14 cellular contexts compared by ENCODE assay signal in genomic region chr3:58063022-58063421, GRCh38. TPM values are rescaled to one million over a fixed set of nuclear protein-coding genes. Genes with fewer than 3 reads are reported as not detected.
DNase-seq lines count a peak whose midpoint lies in the region; ATAC-seq and TF ChIP-seq lines count a peak whose summit lies in the region.
"Had no signal": no experiment of that assay in that cellular context is flagged by ENCODE, and none has a peak within 500 bp of the region (broad histone marks: within the 10 kb centered on the region; RNA-seq: fewer than 3 reads in every experiment).

No MANE protein-coding gene starts in this region.

- TF ChIP-seq RAD21 in SK-N-SH (IDR thresholded peaks at IDR 0.05; ENCODE audit: low read length), result no peak

- no peaks in the 10 kb centered on the region for H3K9me3 ChIP-seq in BLaER1 treated with 17β-estradiol and CSF1 and Interleukin-3, amounts not matched to agents 10 nM and 100 nM (replicated peaks in 1 of 11)
- no peaks in the 10 kb centered on the region for H3K9me3 ChIP-seq in SK-N-SH
- no peaks in the 10 kb centered on the region for H3K9me3 ChIP-seq in iPS-18c (ENCODE audit: control insufficient read depth, insufficient read depth, low read length)
- H3K9me3 ChIP-seq in CD8-positive, alpha-beta T cell (ENCODE audit: low read length), result no peaks in the 10 kb centered on the region
- H3K9me3 ChIP-seq in WERI-Rb-1 (ENCODE audit: severe bottlenecking), result no peaks in the 10 kb centered on the region
- H3K9me3 ChIP-seq: psoas muscle had no signal

- H3F3A ChIP-seq in SK-N-SH (replicated peaks; ENCODE audit: insufficient read depth), result peaks cover 48% of the 10 kb centered on the region

- H3K79me2 ChIP-seq in SK-N-SH (ENCODE audit: insufficient read depth), result peaks cover 99% of the 10 kb centered on the region

- H3K4me2 ChIP-seq in BLaER1 treated with 17β-estradiol and CSF1 and Interleukin-3, amounts not matched to agents 10 nM and 100 nM, result peak overlapping the region; percentile 6 to 63 (median 44); a peak in 18 of 22 replicates
- peak overlapping the region; percentile 63; the same call in 1 of the 2 replicates for H3K4me2 ChIP-seq in SK-N-SH

- H3K9me3 Mint-ChIP-seq in CD8-positive, alpha-beta T cell, result no peaks in the 10 kb centered on the region

- TF ChIP-seq CTCF in SK-N-SH (IDR thresholded peaks at IDR 0.05) (no peak), WERI-Rb-1 (IDR thresholded peaks at IDR 0.05; ENCODE audit: low read depth, low read length) (no peak)
- TF ChIP-seq CTCF in CD8-positive, alpha-beta T cell (IDR thresholded peaks at IDR 0.05), result no peak

- 87% methylated on average over 5 of the region's 10 CpGs for WGBS in SK-N-SH (ENCODE audit: low lambda C conversion rate)

- no peak for DNase-seq in SK-N-SH
- DNase-seq in sciatic nerve (ENCODE audit: low spot score), result peak; percentile 52
- DNase-seq in CD8-positive, alpha-beta T cell, result no peak
- DNase-seq in WERI-Rb-1, result no peak
- no peak for DNase-seq in NOMO-1 treated with DMSO at 0.1 percent for 48 hours (lab: John Stamatoyannopoulos, UW; ENCODE audit: unreplicated experiment)
- no peak for DNase-seq in NCI-H187 (lab: John Stamatoyannopoulos, UW)
- DNase-seq: activated CD4-positive, CD25-positive, alpha-beta regulatory T cell treated with anti-CD3 and anti-CD28 coated beads, Interleukin-2, amount 50 U/mL, for 72 hours; activated CD8-positive, alpha-beta memory T cell treated with anti-CD3 and anti-CD28 coated beads, Interleukin-2, amount 50 U/mL, for 48 hours; activated naive CD4-positive, alpha-beta T cell treated with anti-CD3 and anti-CD28 coated beads, Interleukin-2, amount 50 U/mL, for 16 hours; caudate nucleus; NCI-H1694; psoas muscle had no signal

- TF ChIP-seq EP300 in SK-N-SH (IDR thresholded peaks at IDR 0.05; ENCODE audit: borderline replicate concordance in 1 of 2, low read depth in 1 of 2, low read length in 1 of 2), result no peak

- no peak overlapping the region for H3K4me3 Mint-ChIP-seq in CD8-positive, alpha-beta T cell

- H3K27ac Mint-ChIP-seq in CD8-positive, alpha-beta T cell, result no peak overlapping the region

- H4K20me1 ChIP-seq in BLaER1 treated with 17β-estradiol and CSF1 and Interleukin-3, amounts not matched to agents 10 nM and 100 nM, result peaks cover 0 to 94% (median 29%) of the 10 kb centered on the region in 11 experiments; a peak in 13 of 22 replicates
- H4K20me1 ChIP-seq in SK-N-SH (ENCODE audit: insufficient read depth), result peaks cover 28% of the 10 kb centered on the region; the same call in 1 of the 2 replicates

- H3K9ac ChIP-seq in BLaER1 treated with 17β-estradiol and CSF1 and Interleukin-3, amounts not matched to agents 10 nM and 100 nM, result no peak overlapping the region
- no peak overlapping the region for H3K9ac ChIP-seq in SK-N-SH

- no peaks in the 10 kb centered on the region for H3K27me3 ChIP-seq in BLaER1 treated with 17β-estradiol and CSF1 and Interleukin-3, amounts not matched to agents 10 nM and 100 nM
- H3K27me3 ChIP-seq in SK-N-SH (ENCODE audit: insufficient read depth) (no peaks in the 10 kb centered on the region), WERI-Rb-1 (ENCODE audit: insufficient read depth, low read depth, severe bottlenecking) (no peaks in the 10 kb centered on the region)
- H3K27me3 ChIP-seq in CD8-positive, alpha-beta T cell (ENCODE audit: insufficient read depth, low read length), result no peaks in the 10 kb centered on the region

- peaks cover 6% of the 10 kb centered on the region for H3K36me3 Mint-ChIP-seq in CD8-positive, alpha-beta T cell

- H3K4me3 ChIP-seq in BLaER1 treated with 17β-estradiol and CSF1 and Interleukin-3, amounts not matched to agents 10 nM and 100 nM, result no peak overlapping the region
- no peak overlapping the region for H3K4me3 ChIP-seq in SK-N-SH (ENCODE audit: low read depth in 2 of 2, low read length in 1 of 2)
- 0 out of 2 replicates have a peak overlapping the region, but pooled peaks have one; percentile 0 for H3K4me3 ChIP-seq in iPS-18c (ENCODE audit: insufficient read depth, low read depth, low read length)
- H3K4me3 ChIP-seq in CD8-positive, alpha-beta T cell (ENCODE audit: low read depth, low read length), result no peak overlapping the region
- no peak overlapping the region for H3K4me3 ChIP-seq in WERI-Rb-1 (ENCODE audit: low read depth, low read length)
- H3K4me3 ChIP-seq: psoas muscle had no signal

- intact Hi-C loops in sciatic nerve (cut with DNase I), result no loop called here
- intact Hi-C loops in CD8-positive, alpha-beta T cell (cut with DNase I, micrococcal nuclease), result no loop called here

- H2AFZ ChIP-seq in SK-N-SH (ENCODE audit: low read depth), result no peak overlapping the region

- H3K4me1 Mint-ChIP-seq in CD8-positive, alpha-beta T cell (ENCODE audit: low read depth), result peaks cover 52% of the 10 kb centered on the region

- H3K9me2 ChIP-seq in SK-N-SH, result no peaks in the 10 kb centered on the region

- H3K27me3 Mint-ChIP-seq in CD8-positive, alpha-beta T cell (ENCODE audit: low read depth), result no peaks in the 10 kb centered on the region

- ATAC-seq in sciatic nerve, result peak; percentile 2
- no peak for ATAC-seq in CD8-positive, alpha-beta T cell
- ATAC-seq: psoas muscle had no signal

- no peaks in the 10 kb centered on the region for H3K36me3 ChIP-seq in BLaER1 treated with 17β-estradiol and CSF1 and Interleukin-3, amounts not matched to agents 10 nM and 100 nM
- H3K36me3 ChIP-seq in SK-N-SH (replicated peaks in 1 of 2; ENCODE audit: control insufficient read depth in 1 of 2, insufficient read depth in 2 of 2, low read length in 1 of 2), result no peaks in the 10 kb centered on the region
- H3K36me3 ChIP-seq in CD8-positive, alpha-beta T cell (ENCODE audit: insufficient read depth, low read length), result no peaks in the 10 kb centered on the region
- H3K36me3 ChIP-seq in WERI-Rb-1, result no peaks in the 10 kb centered on the region

- H3K4me1 ChIP-seq in BLaER1 treated with 17β-estradiol and CSF1 and Interleukin-3, amounts not matched to agents 10 nM and 100 nM, result peaks cover 7 to 58% (median 33%) of the 10 kb centered on the region in 10 experiments
- peaks cover 29 to 62% of the 10 kb centered on the region in 2 experiments for H3K4me1 ChIP-seq in SK-N-SH (ENCODE audit: control insufficient read depth in 1 of 2, insufficient read depth in 2 of 2, low read depth in 1 of 2, low read length in 1 of 2)
- H3K4me1 ChIP-seq in CD8-positive, alpha-beta T cell (ENCODE audit: insufficient read depth, low read length), result peaks cover 8% of the 10 kb centered on the region

- H3K27ac ChIP-seq in BLaER1 treated with 17β-estradiol and CSF1 and Interleukin-3, amounts not matched to agents 10 nM and 100 nM, result no peak overlapping the region
- peak overlapping the region; percentile 54 to 85 for H3K27ac ChIP-seq in SK-N-SH (ENCODE audit: low read depth in 2 of 2, low read length in 1 of 2)
- H3K27ac ChIP-seq in CD8-positive, alpha-beta T cell (ENCODE audit: low read depth, low read length), result no peak overlapping the region
- no peak overlapping the region for H3K27ac ChIP-seq in WERI-Rb-1
- H3K27ac ChIP-seq: psoas muscle had no signal

- POLR2A ChIA-PET in SK-N-SH (lab: Yijun Ruan, JAX), result interaction anchor here (0.6 kb wide), 1 partner anchor 373 kb away, joined by 3 read pairs; no protein-coding TSS in a partner anchor
- POLR2A ChIA-PET in CD8-positive, alpha-beta T cell (lab: Charles Lee), result interaction anchor here (0.6 to 1.2 kb wide), 3 partner anchors 14 to 65 kb away, joined by 3 to 6 read pairs (median 3); no protein-coding TSS in a partner anchor

- CTCF ChIA-PET in SK-N-SH (lab: Yijun Ruan, JAX), result interaction anchor here (1.0 to 1.8 kb wide), 5 partner anchors 11 to 115 kb away, joined by 3 to 8 read pairs (median 5); partner anchors contain the start of gene FLNB
- CTCF ChIA-PET in CD8-positive, alpha-beta T cell (lab: Charles Lee), result interaction anchor here (0.7 kb wide), 1 partner anchor 9 kb away, joined by 3 read pairs; no protein-coding TSS in a partner anchor

TF ChIP-seq in SK-N-SH, 30 proteins besides CTCF, POLR2A, EP300 and RAD21:
- no peak for TF ChIP-seq YY1 (IDR thresholded peaks at IDR 0.05; ENCODE audit: low read depth)
- TF ChIP-seq RXRA (IDR thresholded peaks at IDR 0.05; ENCODE audit: borderline replicate concordance, low read depth), result no peak
- TF ChIP-seq TEAD4 (IDR thresholded peaks at IDR 0.05; ENCODE audit: borderline replicate concordance, insufficient read depth), result no peak
- no peak for TF ChIP-seq NRF1 (IDR thresholded peaks at IDR 0.05; ENCODE audit: low read depth, low read length)
- no peak for TF ChIP-seq TCF12 (IDR thresholded peaks at IDR 0.05)
- TF ChIP-seq CHD2 (IDR thresholded peaks at IDR 0.05; ENCODE audit: low read length, partially characterized antibody), result no peak
- TF ChIP-seq FOXJ3 (CRISPR knock-in tag; IDR thresholded peaks at IDR 0.05), result no peak

RNA-seq across cellular contexts. Expression of gene FLNB, which starts 54.8 kb away (rescaled TPM):
- polyA plus RNA-seq in SK-N-SH (2012; rRNA removed), result 115 and 127 TPM in 2 replicates
- polyA plus RNA-seq in SK-N-SH (2012; cell fraction: cytosol; rRNA removed), result 44.1 and 52.4 TPM in 2 replicates
- polyA plus RNA-seq in SK-N-SH (2012; cell fraction: nucleus; rRNA removed), result 397 and 536 TPM in 2 replicates
- 514 TPM for total RNA-seq in sciatic nerve
- 10 to 100 TPM; 46.8 to 52.1 TPM for total RNA-seq in CD8-positive, alpha-beta T cell

Comparison
In these comparisons a context has a peak if more than half of its experiments do, and no peak if none do; other contexts are left out.
1. H3K27ac ChIP-seq: peak in SK-N-SH (2 of 2); none in BLaER1 treated with 17β-estradiol and CSF1 and Interleukin-3, amounts not matched to agents 10 nM and 100 nM (0 of 11), CD8-positive, alpha-beta T cell (single experiment) and WERI-Rb-1 (single experiment).